In genomic region chr7:15544050-15544449, GRCh38 we compare ENCODE assay signal across 27 cellular contexts.
"Had no signal": no experiment of that assay in that cellular context is flagged by ENCODE, and none has a peak within 500 bp of the region (broad histone marks: within the 10 kb centered on the region; RNA-seq: fewer than 3 reads in every experiment).

No MANE protein-coding gene starts in this region.

- H3K4me3 ChIP-seq: stomach, suprapubic skin, testis, thoracic aorta, thyroid gland, tibial artery, tibial nerve, transverse colon, upper lobe of left lung, upper lobe of right lung, uterus, vagina had no signal

- H3K4me1 ChIP-seq: stomach, suprapubic skin, testis, thyroid gland, tibial artery, tibial nerve, transverse colon, upper lobe of left lung, upper lobe of right lung, uterus, vagina had no signal

- H3K36me3 ChIP-seq: stomach, suprapubic skin, thoracic aorta, thyroid gland, tibial nerve, transverse colon, upper lobe of left lung, upper lobe of right lung, uterus, vagina had no signal

- H3K27me3 ChIP-seq: stomach, suprapubic skin, testis, thyroid gland, tibial artery, tibial nerve, transverse colon, upper lobe of left lung, upper lobe of right lung, uterus, vagina had no signal

- FAIRE-seq: urothelium cell line had no signal

- H3K27ac ChIP-seq: stomach, suprapubic skin, testis, thoracic aorta, thyroid gland, tibial artery, tibial nerve, transverse colon, upper lobe of left lung, upper lobe of right lung, uterus, vagina had no signal

- DNase-seq: stimulated activated CD4-positive, alpha-beta T cell treated with anti-CD3 and anti-CD28 coated beads, Interleukin-2, amount 100 ng/mL, for 48 hours; stimulated activated CD4-positive, alpha-beta T cell treated with anti-CD3 and anti-CD28 coated beads, Interleukin-4, amount 100 ng/mL, for 1 hour; stimulated activated CD4-positive, alpha-beta T cell treated with anti-CD3 and anti-CD28 coated beads, Interleukin-4, amount 100 ng/mL, for 24 hours; stimulated activated CD4-positive, alpha-beta T cell treated with anti-CD3 and anti-CD28 coated beads, Interleukin-4, amount 100 ng/mL, for 4 hours; stimulated activated CD8-positive, alpha-beta memory T cell treated with anti-CD3 and anti-CD28 coated beads, Interleukin-4, amount 100 ng/mL, for 48 hours; stimulated activated naive B cell treated with anti-CD40 and anti-IgM and Interleukin-4, amounts not matched to agents 10 μg/mL and 1 μg/mL and 100 μg/mL, for 72 hours; stimulated activated naive CD4-positive, alpha-beta T cell; stimulated activated naive CD4-positive, alpha-beta T cell treated with Interleukin-2 at 50 U/mL for 16 hours; stimulated activated naive CD8-positive, alpha-beta T cell treated with anti-CD3 and anti-CD28 coated beads, Interleukin-15, amount 100 ng/mL, for 72 hours; stimulated activated naive CD8-positive, alpha-beta T cell treated with anti-CD3 and anti-CD28 coated beads, Interleukin-15, Interleukin-2, amounts not matched to agents 100 U/mL and 50 U/mL, for 24 hours; stomach; substantia nigra; testis; thyroid gland; tibial artery; transverse colon; trophoblast cell; upper lobe of left lung; upper lobe of right lung; uterus had no signal

- H3K9me3 ChIP-seq: testis, thyroid gland, upper lobe of right lung, uterus, vagina had no signal

- ATAC-seq: stimulated activated effector memory CD8-positive, alpha-beta T cell treated with anti-CD3 and anti-CD28 coated beads, Interleukin-12 subunit alpha, Interleukin-12 subunit beta, amount 100 ng/mL, for 72 hours; stimulated activated memory B cell treated with anti-CD40 and anti-IgM and Interleukin-4, amounts not matched to agents 10 μg/mL and 1 μg/mL and 100 μg/mL, for 72 hours; stimulated activated naive B cell treated with anti-CD40 and anti-IgM and Interleukin-4, amounts not matched to agents 10 μg/mL and 1 μg/mL and 100 μg/mL, for 72 hours; stimulated activated naive CD8-positive, alpha-beta T cell treated with anti-CD3 and anti-CD28 coated beads, Interleukin-15, amount 100 ng/mL, for 72 hours; stimulated activated naive CD8-positive, alpha-beta T cell treated with anti-CD3 and anti-CD28 coated beads, Interleukin-15, Interleukin-2, amounts not matched to agents 100 U/mL and 50 U/mL, for 24 hours; upper lobe of right lung had no signal
